Comparison of ENCODE assay signal across 8 cellular contexts in the genomic region with DNA sequence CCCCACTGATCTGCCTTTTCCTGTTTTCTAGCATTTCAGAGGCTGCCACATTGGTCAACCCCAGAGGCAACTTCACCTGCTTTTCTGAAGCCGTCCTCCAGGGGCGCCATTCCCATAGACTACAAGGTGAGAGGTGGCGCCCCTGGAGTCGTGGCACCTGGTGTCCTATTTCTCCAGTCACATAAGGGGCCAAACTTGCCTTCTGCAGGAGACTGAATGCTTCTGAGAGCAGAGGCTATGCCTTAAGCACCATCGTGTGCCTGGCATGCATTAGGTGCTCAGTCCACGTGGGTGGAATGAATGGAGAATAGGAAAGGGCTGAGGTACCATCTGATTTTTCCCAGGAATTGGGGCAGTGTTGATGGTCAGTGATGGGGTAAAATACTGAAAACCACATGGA.
A peak's percentile ranks its signal among the peaks of the same experiment; 100 is the strongest.
DNase-seq lines count a peak whose midpoint lies in the region; ATAC-seq and TF ChIP-seq lines count a peak whose summit lies in the region.

No MANE protein-coding gene starts in this region.

- H3F3A ChIP-seq in SU-DHL-6 (ENCODE audit: insufficient read depth), result no peaks in the 10 kb centered on the region

- H3K4me2 ChIP-seq in SU-DHL-6 (ENCODE audit: low read depth, low read length, poor library complexity, severe bottlenecking), result no peak overlapping the region

- ATAC-seq in GM19023 (IDR thresholded peaks at IDR 0.05; ENCODE audit: unreplicated experiment), result no peak
- no peak for ATAC-seq in GM21825 (IDR thresholded peaks at IDR 0.05; ENCODE audit: unreplicated experiment)

- no peak overlapping the region for H3K9ac ChIP-seq in SU-DHL-6 (ENCODE audit: low read length)

- H3K9me3 ChIP-seq in SU-DHL-6 (ENCODE audit: insufficient read depth, low read length), result no peaks in the 10 kb centered on the region

- H3K4me3 ChIP-seq in SU-DHL-6 (ENCODE audit: insufficient read depth, low read length, poor library complexity, severe bottlenecking), result no peak overlapping the region
- H3K4me3 ChIP-seq in kidney epithelial cell (ENCODE audit: low read depth, low read length), result no peak overlapping the region

- H4K20me1 ChIP-seq in SU-DHL-6 (ENCODE audit: low read depth, low read length), result no peaks in the 10 kb centered on the region

- H3K79me2 ChIP-seq in SU-DHL-6 (ENCODE audit: insufficient read depth, low read length), result no peaks in the 10 kb centered on the region

- H3K9me2 ChIP-seq in SU-DHL-6 (replicated peaks; ENCODE audit: insufficient read depth, low read length), result no peaks in the 10 kb centered on the region

- DNase-seq in COLO829 (ENCODE audit: low spot score) (peak; percentile 19), GM19238 (ENCODE audit: insufficient read length, low spot score) (peak; percentile 20), kidney epithelial cell (ENCODE audit: low read depth) (no peak), 8988T (no peak), activated gamma-delta T cell treated with Interleukin-2 at 50 U/mL for 16 hours (no peak)

- H3K36me3 ChIP-seq in SU-DHL-6 (ENCODE audit: low read length) (no peaks in the 10 kb centered on the region), kidney epithelial cell (ENCODE audit: control insufficient read depth, insufficient read depth, low read length) (no peaks in the 10 kb centered on the region)

- no peak overlapping the region for H3K27ac ChIP-seq in SU-DHL-6 (ENCODE audit: low read depth, low read length)

- peak; percentile 90 for TF ChIP-seq CTCF in SU-DHL-6 (IDR thresholded peaks at IDR 0.05; ENCODE audit: insufficient read depth, low read length, poor library complexity, severe bottlenecking)
- peak; percentile 49 for TF ChIP-seq CTCF in kidney epithelial cell (IDR thresholded peaks at IDR 0.05; ENCODE audit: insufficient read depth, low read length, poor library complexity, severe bottlenecking)

- no peak overlapping the region for H2AFZ ChIP-seq in SU-DHL-6 (ENCODE audit: low read depth, low read length, severe bottlenecking)

- H3K27me3 ChIP-seq in SU-DHL-6 (ENCODE audit: low read length) (no peaks in the 10 kb centered on the region), kidney epithelial cell (ENCODE audit: control insufficient read depth, insufficient read depth, low read length) (no peaks in the 10 kb centered on the region)

Comparison
In these comparisons a context has a peak if more than half of its experiments do, and no peak if none do; other contexts are left out.
1. DNase-seq: peak in COLO829 (single experiment) and GM19238 (single experiment); none in kidney epithelial cell (single experiment), 8988T (single experiment) and activated gamma-delta T cell treated with Interleukin-2 at 50 U/mL for 16 hours (single experiment).